10 cellular contexts compared by ENCODE assay signal in genomic region chr1:2049225-2049516, GRCh38. TPM values are rescaled to one million over a fixed set of nuclear protein-coding genes. Genes with fewer than 3 reads are reported as not detected.
A peak's percentile ranks its signal among the peaks of the same experiment; 100 is the strongest.
DNase-seq lines count a peak whose midpoint lies in the region; ATAC-seq and TF ChIP-seq lines count a peak whose summit lies in the region.
"Had no signal": no experiment of that assay in that cellular context is flagged by ENCODE, and none has a peak within 500 bp of the region (broad histone marks: within the 10 kb centered on the region; RNA-seq: fewer than 3 reads in every experiment).

No MANE protein-coding gene starts in this region.

- TF ChIP-seq EP300 in stomach (IDR thresholded peaks at IDR 0.05): no peak

- H3K9me3 ChIP-seq in iPS-15b (ENCODE audit: control insufficient read depth, insufficient read depth, low read length) (no peaks in the 10 kb centered on the region), stomach (no peaks in the 10 kb centered on the region), SJCRH30 (replicated peaks) (no peaks in the 10 kb centered on the region)

- no peak for ATAC-seq in activated T-cell treated with anti-CD3 and anti-CD28 coated beads, Interleukin-2, amount 50 U/mL, for 4 hours

- H3K36me3 ChIP-seq in iPS-15b (ENCODE audit: control insufficient read depth, insufficient read depth, low read length) (no peaks in the 10 kb centered on the region), stomach (no peaks in the 10 kb centered on the region), SJCRH30 (no peaks in the 10 kb centered on the region)

- no peak for TF ChIP-seq POLR2A in stomach (IDR thresholded peaks at IDR 0.05)

- no peaks in the 10 kb centered on the region for H3K36me3 Mint-ChIP-seq in activated T-cell treated with anti-CD3 and anti-CD28 coated beads, Interleukin-2, amount 50 U/mL, for 4 hours (ENCODE audit: insufficient read depth)
- H3K36me3 Mint-ChIP-seq in activated CD4-positive, alpha-beta memory T cell treated with anti-CD3 and anti-CD28 coated beads for 36 hours: no peaks in the 10 kb centered on the region

- no peak overlapping the region for H3K9ac ChIP-seq in iPS-15b (ENCODE audit: low read depth, low read length)

- CTCF ChIA-PET in activated CD4-positive, alpha-beta memory T cell treated with anti-CD3 and anti-CD28 coated beads for 36 hours (lab: Charles Lee): no interaction called here

- H3K27me3 ChIP-seq in iPS-15b (ENCODE audit: control insufficient read depth, insufficient read depth, low read length): no peaks in the 10 kb centered on the region
- H3K27me3 ChIP-seq in stomach: peaks cover 5 to 77% (median 27%) of the 10 kb centered on the region in 3 donors
- H3K27me3 ChIP-seq in SJCRH30: peaks cover 28% of the 10 kb centered on the region

- 47 to 58% (median 53%) methylated on average over 11 of the region's 11 CpGs for whole genome bisulfite sequencing in stomach, 5 donors

- POLR2A ChIA-PET in activated CD4-positive, alpha-beta memory T cell treated with anti-CD3 and anti-CD28 coated beads for 36 hours (lab: Charles Lee): no interaction called here

- TF ChIP-seq CTCF in stomach (IDR thresholded peaks at IDR 0.05): no peak

- intact Hi-C loops in activated CD4-positive, alpha-beta memory T cell treated with anti-CD3 and anti-CD28 coated beads for 36 hours (cut with micrococcal nuclease): loop anchor here (5.0 kb wide), 1 partner anchor 107 kb away; no protein-coding TSS in a partner anchor
- intact Hi-C loops in stomach (cut with DNase I; ENCODE audit: low total_unique reads) (no loop called here), posterior cingulate gyrus (cut with DNase I) (no loop called here)

- peaks cover 10% of the 10 kb centered on the region for H3K27me3 Mint-ChIP-seq in activated T-cell treated with anti-CD3 and anti-CD28 coated beads, Interleukin-2, amount 50 U/mL, for 4 hours (ENCODE audit: low read depth)
- H3K27me3 Mint-ChIP-seq in activated CD4-positive, alpha-beta memory T cell treated with anti-CD3 and anti-CD28 coated beads for 36 hours: peaks cover 14% of the 10 kb centered on the region

- no peak for DNase-seq in activated T-cell treated with anti-CD3 and anti-CD28 coated beads, Interleukin-2, amount 50 U/mL, for 4 hours
- no peak for DNase-seq in activated T-cell treated with anti-CD3 and anti-CD28 coated beads, Interleukin-2, amount 50 U/mL, for 48 hours
- DNase-seq in activated CD4-positive, alpha-beta memory T cell treated with anti-CD3 and anti-CD28 coated beads for 36 hours: no peak
- no peak for DNase-seq in stomach
- no peak for DNase-seq in posterior cingulate gyrus
- no peak for DNase-seq in SJCRH30
- DNase-seq in DMS79 treated with DMSO at 0.1 percent for 48 hours (lab: John Stamatoyannopoulos, UW): no peak
- DNase-seq: NCI-H774; stimulated activated CD4-positive, alpha-beta T cell treated with anti-CD3 and anti-CD28 coated beads, Interleukin-4, amount 100 ng/mL, for 1 hour had no signal

- peaks cover 19% of the 10 kb centered on the region for H3K4me1 Mint-ChIP-seq in activated T-cell treated with anti-CD3 and anti-CD28 coated beads, Interleukin-2, amount 50 U/mL, for 4 hours (ENCODE audit: low read depth)
- peaks cover 13% of the 10 kb centered on the region for H3K4me1 Mint-ChIP-seq in activated CD4-positive, alpha-beta memory T cell treated with anti-CD3 and anti-CD28 coated beads for 36 hours (ENCODE audit: low read depth)

- H3K9me3 Mint-ChIP-seq in activated T-cell treated with anti-CD3 and anti-CD28 coated beads, Interleukin-2, amount 50 U/mL, for 4 hours: no peaks in the 10 kb centered on the region
- no peaks in the 10 kb centered on the region for H3K9me3 Mint-ChIP-seq in activated CD4-positive, alpha-beta memory T cell treated with anti-CD3 and anti-CD28 coated beads for 36 hours

- peak overlapping the region; percentile 67 for H3K4me3 ChIP-seq in iPS-15b (ENCODE audit: low read depth, low read length)
- peak overlapping the region in 3 of 4 donors; percentile 62 to 75 (median 64) for H3K4me3 ChIP-seq in stomach
- H3K4me3 ChIP-seq in SJCRH30: no peak overlapping the region

- H3K4me1 ChIP-seq in iPS-15b (ENCODE audit: control insufficient read depth, insufficient read depth, low read length) (peaks cover 6% of the 10 kb centered on the region), stomach (peaks cover 10 to 76% (median 58%) of the 10 kb centered on the region in 4 donors), SJCRH30 (peaks cover 4% of the 10 kb centered on the region; the same call in 1 of the 2 replicates)

- H3K27ac ChIP-seq in stomach (peak overlapping the region in 3 of 5 donors; percentile 81 to 86 (median 86)), SJCRH30 (no peak overlapping the region)

- H3K4me3 Mint-ChIP-seq in activated T-cell treated with anti-CD3 and anti-CD28 coated beads, Interleukin-2, amount 50 U/mL, for 4 hours: peak overlapping the region; percentile 81
- peak overlapping the region; percentile 78 for H3K4me3 Mint-ChIP-seq in activated CD4-positive, alpha-beta memory T cell treated with anti-CD3 and anti-CD28 coated beads for 36 hours

- no peak overlapping the region for H3K27ac Mint-ChIP-seq in activated CD4-positive, alpha-beta memory T cell treated with anti-CD3 and anti-CD28 coated beads for 36 hours

RNA-seq across cellular contexts. Expression of gene PRKCZ, which starts 1.0 kb away (rescaled TPM):
- total RNA-seq in activated T-cell treated with anti-CD3 and anti-CD28 coated beads, Interleukin-2, amount 50 U/mL, for 4 hours: 10 to 100 TPM; 15.0 to 15.6 (median 15.0) TPM
- total RNA-seq in activated CD4-positive, alpha-beta memory T cell treated with anti-CD3 and anti-CD28 coated beads for 36 hours: 10 to 100 TPM; 13.2 to 14.7 TPM
- 10 to 100 TPM; 11.1 to 55.8 (median 21.3) TPM for total RNA-seq in stomach
- polyA plus RNA-seq in stomach: 10 to 100 TPM; 23.7 to 38.8 (median 27.3) TPM
- total RNA-seq in SJCRH30 (2014; rRNA removed; shearing (Covaris generic)): 0.56 and 0.83 TPM in 2 replicates

RNA-seq across cellular contexts. Expression of gene GABRD, which starts 30.0 kb away (rescaled TPM):
- total RNA-seq in activated T-cell treated with anti-CD3 and anti-CD28 coated beads, Interleukin-2, amount 50 U/mL, for 4 hours: not detected
- not detected for total RNA-seq in activated CD4-positive, alpha-beta memory T cell treated with anti-CD3 and anti-CD28 coated beads for 36 hours
- 1 to 10 TPM in 1 of 5 donors, not detected in 4; 1.5 TPM for total RNA-seq in stomach
- under 1 TPM in 2 of 3 donors, not detected in 1; 0.50 to 0.95 TPM for polyA plus RNA-seq in stomach
- not detected in 2 replicates for total RNA-seq in SJCRH30 (2014; rRNA removed; shearing (Covaris generic))

RNA-seq across cellular contexts. Expression of gene CFAP74, which starts 45.6 kb away (rescaled TPM):
- not detected for total RNA-seq in activated T-cell treated with anti-CD3 and anti-CD28 coated beads, Interleukin-2, amount 50 U/mL, for 4 hours
- total RNA-seq in activated CD4-positive, alpha-beta memory T cell treated with anti-CD3 and anti-CD28 coated beads for 36 hours: not detected
- under 1 TPM in 1 of 5 donors, not detected in 4; under 0.01 TPM for total RNA-seq in stomach
- not detected for polyA plus RNA-seq in stomach
- not detected in 2 replicates for total RNA-seq in SJCRH30 (2014; rRNA removed; shearing (Covaris generic))
